In the genomic region with DNA sequence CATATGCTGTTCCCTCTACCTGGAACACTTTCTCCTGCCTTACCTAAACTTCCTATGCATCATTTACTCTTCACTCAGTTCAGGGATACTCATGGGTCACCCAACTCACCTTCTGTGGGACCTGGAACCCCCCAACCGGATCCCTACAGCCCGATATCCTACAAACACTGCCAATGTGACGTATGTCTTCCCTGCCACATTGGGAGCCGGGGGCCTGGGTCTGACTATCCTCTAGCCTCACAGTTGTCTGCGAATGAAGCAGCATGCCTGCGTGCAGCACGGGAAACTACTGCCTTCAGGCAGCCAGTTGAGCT, we compare ENCODE assay signal across 2 cellular contexts.
TF ChIP-seq lines count a peak whose summit lies in the region.

No MANE protein-coding gene starts in this region.

TF ChIP-seq in SK-N-SH, 30 proteins besides CTCF, POLR2A, EP300 and RAD21 (continued from another document):
- TF ChIP-seq GATA2 (CRISPR knock-in tag; IDR thresholded peaks at IDR 0.05) (no peak), NRF1 (IDR thresholded peaks at IDR 0.05; ENCODE audit: low read depth, low read length) (no peak), RFX5 (IDR thresholded peaks at IDR 0.05; ENCODE audit: low read length) (no peak), EZH2phosphoT487 (IDR thresholded peaks at IDR 0.05; ENCODE audit: borderline replicate concordance, low read depth) (no peak)
- TF ChIP-seq, protein P1, sequence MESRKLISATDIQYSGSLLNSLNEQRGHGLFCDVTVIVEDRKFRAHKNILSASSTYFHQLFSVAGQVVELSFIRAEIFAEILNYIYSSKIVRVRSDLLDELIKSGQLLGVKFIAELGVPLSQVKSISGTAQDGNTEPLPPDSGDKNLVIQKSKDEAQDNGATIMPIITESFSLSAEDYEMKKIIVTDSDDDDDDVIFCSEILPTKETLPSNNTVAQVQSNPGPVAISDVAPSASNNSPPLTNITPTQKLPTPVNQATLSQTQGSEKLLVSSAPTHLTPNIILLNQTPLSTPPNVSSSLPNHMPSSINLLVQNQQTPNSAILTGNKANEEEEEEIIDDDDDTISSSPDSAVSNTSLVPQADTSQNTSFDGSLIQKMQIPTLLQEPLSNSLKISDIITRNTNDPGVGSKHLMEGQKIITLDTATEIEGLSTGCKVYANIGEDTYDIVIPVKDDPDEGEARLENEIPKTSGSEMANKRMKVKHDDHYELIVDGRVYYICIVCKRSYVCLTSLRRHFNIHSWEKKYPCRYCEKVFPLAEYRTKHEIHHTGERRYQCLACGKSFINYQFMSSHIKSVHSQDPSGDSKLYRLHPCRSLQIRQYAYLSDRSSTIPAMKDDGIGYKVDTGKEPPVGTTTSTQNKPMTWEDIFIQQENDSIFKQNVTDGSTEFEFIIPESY (IDR thresholded peaks at IDR 0.05; ENCODE audit: borderline replicate concordance, low read depth), result no peak

TF ChIP-seq in SK-N-SH treated with all-trans-retinoic acid at 6 μM for 48 hours, 23 proteins besides CTCF, POLR2A, EP300 and RAD21 (continued from another document):
- TF ChIP-seq BACH2 (CRISPR knock-in tag; IDR thresholded peaks at IDR 0.05; ENCODE audit: borderline replicate concordance) (no peak), ZFP3 (CRISPR knock-in tag; IDR thresholded peaks at IDR 0.05) (no peak)
